Comparison of ENCODE assay signal across 10 cellular contexts in the genomic region with DNA sequence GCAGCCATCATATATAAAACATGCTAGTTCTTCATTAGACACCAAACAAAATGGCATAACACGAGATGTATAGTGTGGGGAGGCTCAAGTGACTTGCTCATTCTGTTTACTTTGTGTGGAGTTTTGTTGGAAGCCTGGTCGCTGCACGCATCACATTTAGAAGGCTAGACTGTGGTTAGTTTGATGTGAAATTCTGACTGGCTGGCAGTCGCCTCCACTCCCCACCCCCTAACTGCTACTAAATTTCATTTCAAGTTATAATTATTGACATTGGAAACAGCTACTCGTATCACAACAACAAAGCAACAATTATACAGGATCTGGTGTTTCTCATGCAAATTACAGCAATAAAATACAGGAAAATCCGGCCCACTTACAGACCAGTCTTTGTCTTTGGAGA.
DNase-seq lines count a peak whose midpoint lies in the region; ATAC-seq, FAIRE-seq and TF ChIP-seq lines count a peak whose summit lies in the region.
"Had no signal": no experiment of that assay in that cellular context is flagged by ENCODE, and none has a peak within 500 bp of the region (broad histone marks: within the 10 kb centered on the region; RNA-seq: fewer than 3 reads in every experiment).

No MANE protein-coding gene starts in this region.

- 56% methylated on average over 6 of the region's 6 CpGs for WGBS in right lobe of liver (ENCODE audit: insufficient coverage, low coverage, low lambda C conversion rate, missing lambda C conversion rate)
- 18% methylated on average over 6 of the region's 6 CpGs for WGBS in urinary bladder

- H3K9me3 Mint-ChIP-seq in T-helper 1 cell treated with Interleukin-12 subunit alpha and Interleukin-12 subunit beta and Interleukin-4 antibody, amounts not matched to agents 30 μg/mL and 1 μg/mL, for 36 hours, result no peaks in the 10 kb centered on the region

- no peak overlapping the region for H2AFZ ChIP-seq in MM.1S (ENCODE audit: low read length)

- H3K79me2 ChIP-seq in MM.1S (ENCODE audit: low read length), result no peaks in the 10 kb centered on the region

- H3K4me3 Mint-ChIP-seq in T-helper 1 cell treated with Interleukin-12 subunit alpha and Interleukin-12 subunit beta and Interleukin-4 antibody, amounts not matched to agents 30 μg/mL and 1 μg/mL, for 36 hours, result peak overlapping the region; percentile 61

- ATAC-seq in right lobe of liver, result peak; percentile 33 to 53 (median 43)
- ATAC-seq in HG03354 (IDR thresholded peaks at IDR 0.05; ENCODE audit: poor library complexity, severe bottlenecking, unreplicated experiment), result no peak

- no peaks in the 10 kb centered on the region for H3K27me3 Mint-ChIP-seq in T-helper 1 cell treated with Interleukin-12 subunit alpha and Interleukin-12 subunit beta and Interleukin-4 antibody, amounts not matched to agents 30 μg/mL and 1 μg/mL, for 36 hours (ENCODE audit: low read depth)

- no peaks in the 10 kb centered on the region for H3K4me1 ChIP-seq in right lobe of liver
- H3K4me1 ChIP-seq in urinary bladder (ENCODE audit: insufficient read depth), result no peaks in the 10 kb centered on the region
- H3K4me1 ChIP-seq in MM.1S (ENCODE audit: low read length), result no peaks in the 10 kb centered on the region

- intact Hi-C loops in right lobe of liver (cut with DNase I), result no loop called here

- H3K9me3 ChIP-seq in right lobe of liver (no peaks in the 10 kb centered on the region), MM.1S (replicated peaks; ENCODE audit: insufficient read depth, low read length) (no peaks in the 10 kb centered on the region)
- H3K9me3 ChIP-seq: BLaER1 treated with 17β-estradiol and CSF1 and Interleukin-3, amounts not matched to agents 10 nM and 100 nM had no signal

- no peaks in the 10 kb centered on the region for H3K9me2 ChIP-seq in MM.1S (replicated peaks; ENCODE audit: insufficient read depth, low read length)

- no peaks in the 10 kb centered on the region for H3K4me1 Mint-ChIP-seq in T-helper 1 cell treated with Interleukin-12 subunit alpha and Interleukin-12 subunit beta and Interleukin-4 antibody, amounts not matched to agents 30 μg/mL and 1 μg/mL, for 36 hours (ENCODE audit: low read depth)

- H3F3A ChIP-seq in MM.1S (ENCODE audit: insufficient read depth, low read length), result no peaks in the 10 kb centered on the region

- H3K27ac Mint-ChIP-seq in T-helper 1 cell treated with Interleukin-12 subunit alpha and Interleukin-12 subunit beta and Interleukin-4 antibody, amounts not matched to agents 30 μg/mL and 1 μg/mL, for 36 hours, result no peak overlapping the region

- H3K9ac ChIP-seq in MM.1S (ENCODE audit: low read length), result no peak overlapping the region
- H3K9ac ChIP-seq: BLaER1 treated with 17β-estradiol and CSF1 and Interleukin-3, amounts not matched to agents 10 nM and 100 nM had no signal

- H3K36me3 Mint-ChIP-seq in T-helper 1 cell treated with Interleukin-12 subunit alpha and Interleukin-12 subunit beta and Interleukin-4 antibody, amounts not matched to agents 30 μg/mL and 1 μg/mL, for 36 hours (ENCODE audit: low read depth), result no peaks in the 10 kb centered on the region

- no peak for FAIRE-seq in bronchial epithelial cell (lab: Jason Lieb, UNC)

- H3K27me3 ChIP-seq in bronchial epithelial cell (ENCODE audit: control insufficient read depth, insufficient read depth, low read length) (no peaks in the 10 kb centered on the region), right lobe of liver (no peaks in the 10 kb centered on the region), MM.1S (replicated peaks; ENCODE audit: insufficient read depth, low read length) (no peaks in the 10 kb centered on the region)
- H3K27me3 ChIP-seq: BLaER1 treated with 17β-estradiol and CSF1 and Interleukin-3, amounts not matched to agents 10 nM and 100 nM had no signal

- H3K27ac ChIP-seq in right lobe of liver (peak overlapping the region in 1 of 3 donors; percentile 52), urinary bladder (ENCODE audit: low read depth) (no peak overlapping the region), MM.1S (ENCODE audit: low read length) (no peak overlapping the region)
- H3K27ac ChIP-seq: BLaER1 treated with 17β-estradiol and CSF1 and Interleukin-3, amounts not matched to agents 10 nM and 100 nM; HL-60 had no signal

- no peaks in the 10 kb centered on the region for H4K20me1 ChIP-seq in MM.1S (ENCODE audit: insufficient read depth, low read length)
- H4K20me1 ChIP-seq: BLaER1 treated with 17β-estradiol and CSF1 and Interleukin-3, amounts not matched to agents 10 nM and 100 nM had no signal

- TF ChIP-seq CTCF in bronchial epithelial cell (IDR thresholded peaks at IDR 0.05; ENCODE audit: insufficient read depth, low read length, severe bottlenecking), result no peak
- TF ChIP-seq CTCF in right lobe of liver (IDR thresholded peaks at IDR 0.05), result no peak
- TF ChIP-seq CTCF in MM.1S (IDR thresholded peaks at IDR 0.05; ENCODE audit: low read length), result no peak

- no peak overlapping the region for H3K4me2 ChIP-seq in MM.1S (ENCODE audit: low read depth, low read length)
- H3K4me2 ChIP-seq: BLaER1 treated with 17β-estradiol and CSF1 and Interleukin-3, amounts not matched to agents 10 nM and 100 nM had no signal

- DNase-seq in T-helper 1 cell, result no peak
- DNase-seq in bronchial epithelial cell (ENCODE audit: low read depth), result peak; percentile 48
- DNase-seq in right lobe of liver, result no peak
- no peak for DNase-seq in MM.1S
- no peak for DNase-seq in stimulated activated CD4-positive, alpha-beta T cell treated with anti-CD3 and anti-CD28 coated beads, Interleukin-2, amount 100 ng/mL, for 48 hours

- H3K36me3 ChIP-seq in bronchial epithelial cell (ENCODE audit: control insufficient read depth, insufficient read depth, low read length), result no peaks in the 10 kb centered on the region
- no peaks in the 10 kb centered on the region for H3K36me3 ChIP-seq in right lobe of liver
- no peaks in the 10 kb centered on the region for H3K36me3 ChIP-seq in urinary bladder (ENCODE audit: insufficient read depth)
- no peaks in the 10 kb centered on the region for H3K36me3 ChIP-seq in MM.1S (replicated peaks; ENCODE audit: insufficient read depth, low read length)
- H3K36me3 ChIP-seq: BLaER1 treated with 17β-estradiol and CSF1 and Interleukin-3, amounts not matched to agents 10 nM and 100 nM had no signal

- H3K4me3 ChIP-seq in bronchial epithelial cell (ENCODE audit: low read depth, low read length) (peak overlapping the region; percentile 31), right lobe of liver (peak overlapping the region; percentile 40 to 59 (median 50)), urinary bladder (ENCODE audit: low read depth, low read length) (peak overlapping the region; percentile 32), MM.1S (ENCODE audit: low read length) (no peak overlapping the region)
- H3K4me3 ChIP-seq: BLaER1 treated with 17β-estradiol and CSF1 and Interleukin-3, amounts not matched to agents 10 nM and 100 nM had no signal

- no peak for TF ChIP-seq POLR2A in right lobe of liver (IDR thresholded peaks at IDR 0.05)
